Comparison of ENCODE assay signal across 19 cellular contexts in the genomic region with DNA sequence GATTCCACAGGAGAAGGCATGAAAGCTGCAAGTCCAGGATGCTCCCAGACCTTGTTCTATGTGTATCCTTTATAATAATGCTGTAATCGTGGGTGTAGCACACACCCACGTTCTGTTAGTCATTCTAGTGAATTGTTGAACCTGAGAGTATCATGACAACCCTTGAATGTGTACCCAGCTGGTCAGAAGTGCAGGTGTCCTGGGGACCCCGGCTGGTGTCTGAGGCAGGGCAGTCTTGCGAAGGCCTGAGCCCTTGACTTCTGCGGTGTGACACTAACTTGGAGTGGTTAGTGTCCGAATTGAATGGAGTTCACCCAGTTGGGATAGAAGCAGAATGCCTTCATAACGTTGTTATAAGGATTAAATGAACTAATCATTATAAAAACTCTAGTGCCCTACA.
"Had no signal": no experiment of that assay in that cellular context is flagged by ENCODE, and none has a peak within 500 bp of the region (broad histone marks: within the 10 kb centered on the region; RNA-seq: fewer than 3 reads in every experiment).

No MANE protein-coding gene starts in this region.

- H3K9me3 Mint-ChIP-seq: activated naive CD4-positive, alpha-beta T cell treated with anti-CD3 and anti-CD28 coated beads, Interleukin-2, amount 50 U/mL, for 24 hours; activated T-helper 2 cell treated with anti-CD3 and anti-CD28 coated beads, Interferon-gamma antibody, Interleukin-2, Interleukin-4, amounts not matched to agents 10 μg/mL and 5 μg/mL and 100 μg/mL, durations not matched to agents 14 hours and 24 hours and 36 hours had no signal

- H3K4me1 Mint-ChIP-seq: activated CD4-positive, alpha-beta T cell treated with anti-CD3 and anti-CD28 coated beads, Interleukin-2, amount 10 ng/mL, durations not matched to agents 7 days and 5 days; activated naive CD4-positive, alpha-beta T cell treated with anti-CD3 and anti-CD28 coated beads, Interleukin-2, amount 50 U/mL, for 24 hours had no signal

- DNase-seq: activated CD4-positive, CD25-positive, alpha-beta regulatory T cell; amygdala; NCI-H1092; NCI-H1417; NCI-H2029; NCI-H2107; NCI-H2171 treated with DMSO at 0.1 percent for 48 hours; NCI-H226; NCI-H526 treated with DMSO at 0.1 percent for 48 hours; Right ventricle myocardium superior; RPMI8226 had no signal

- H3K27ac Mint-ChIP-seq: activated CD4-positive, alpha-beta memory T cell treated with anti-CD3 and anti-CD28 coated beads for 36 hours; activated CD4-positive, alpha-beta T cell treated with anti-CD3 and anti-CD28 coated beads, Interleukin-2, amount 10 ng/mL, durations not matched to agents 7 days and 5 days; activated naive CD4-positive, alpha-beta T cell treated with anti-CD3 and anti-CD28 coated beads, Interleukin-2, amount 50 U/mL, for 24 hours; activated T-helper 2 cell treated with anti-CD3 and anti-CD28 coated beads, Interferon-gamma antibody, Interleukin-2, Interleukin-4, amounts not matched to agents 10 μg/mL and 5 μg/mL and 100 μg/mL, durations not matched to agents 14 hours and 24 hours and 36 hours; brain; T-helper 17 cell had no signal

- H3K27me3 Mint-ChIP-seq: activated naive CD4-positive, alpha-beta T cell treated with anti-CD3 and anti-CD28 coated beads, Interleukin-2, amount 50 U/mL, for 24 hours had no signal

- ATAC-seq: Panc1, T-helper 17 cell had no signal

- H3K27ac ChIP-seq: KMS-11 had no signal

- H3K36me3 Mint-ChIP-seq: activated CD4-positive, alpha-beta memory T cell treated with anti-CD3 and anti-CD28 coated beads for 36 hours; activated naive CD4-positive, alpha-beta T cell treated with anti-CD3 and anti-CD28 coated beads, Interleukin-2, amount 50 U/mL, for 24 hours; brain had no signal

- H3K9ac ChIP-seq: KMS-11 had no signal

- H3K4me3 Mint-ChIP-seq: activated CD4-positive, alpha-beta memory T cell treated with anti-CD3 and anti-CD28 coated beads for 36 hours; activated CD4-positive, alpha-beta T cell treated with anti-CD3 and anti-CD28 coated beads, Interleukin-2, amount 10 ng/mL, durations not matched to agents 7 days and 5 days; activated naive CD4-positive, alpha-beta T cell treated with anti-CD3 and anti-CD28 coated beads, Interleukin-2, amount 50 U/mL, for 24 hours; brain; T-helper 17 cell had no signal
